10 cellular contexts compared by ENCODE assay signal in the genomic region with DNA sequence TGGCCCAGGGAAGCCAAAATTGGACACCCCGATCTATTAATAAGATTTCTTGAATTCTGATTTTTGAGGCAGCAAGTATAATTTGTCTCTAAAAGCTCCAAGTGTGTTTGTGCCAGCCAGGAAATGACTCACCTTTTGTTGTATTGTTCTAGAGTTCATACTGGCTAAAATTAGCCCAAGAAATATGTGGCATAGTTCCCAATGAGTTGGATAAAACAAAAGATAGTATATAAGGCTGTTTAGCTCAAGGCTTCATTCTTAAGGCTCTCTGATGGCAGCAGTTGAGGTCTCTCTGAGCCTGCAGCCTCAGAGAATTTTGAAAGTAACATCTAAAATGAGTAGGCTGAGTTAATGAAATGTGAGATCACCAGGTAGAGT. TPM values are rescaled to one million over a fixed set of nuclear protein-coding genes. Genes with fewer than 3 reads are reported as not detected.
DNase-seq lines count a peak whose midpoint lies in the region; ATAC-seq and TF ChIP-seq lines count a peak whose summit lies in the region.
"Had no signal": no experiment of that assay in that cellular context is flagged by ENCODE, and none has a peak within 500 bp of the region (broad histone marks: within the 10 kb centered on the region; RNA-seq: fewer than 3 reads in every experiment).

No MANE protein-coding gene starts in this region.

- peaks cover 15% of the 10 kb centered on the region for H3K4me1 Mint-ChIP-seq in activated CD4-positive, alpha-beta T cell treated with anti-CD3 and anti-CD28 coated beads for 36 hours
- H3K4me1 Mint-ChIP-seq in activated naive CD8-positive, alpha-beta T cell treated with anti-CD3 and anti-CD28 coated beads, Interleukin-2, amount 50 U/mL, for 24 hours, result peaks cover 14% of the 10 kb centered on the region

- CTCF ChIA-PET in activated CD4-positive, alpha-beta T cell treated with anti-CD3 and anti-CD28 coated beads for 36 hours (lab: Charles Lee), result interaction anchor here (0.5 to 2.8 kb wide), 3 partner anchors 9 to 881 kb away, joined by 3 to 8 read pairs (median 7); partner anchors contain the start of gene ABLIM3

- no peaks in the 10 kb centered on the region for H3K27me3 ChIP-seq in left ventricle myocardium inferior (ENCODE audit: low read depth)
- no peaks in the 10 kb centered on the region for H3K27me3 ChIP-seq in thoracic aorta (replicated peaks; ENCODE audit: insufficient read depth)

- no peak for ATAC-seq in activated CD4-positive, alpha-beta T cell treated with anti-CD3 and anti-CD28 coated beads for 36 hours
- ATAC-seq in activated naive CD8-positive, alpha-beta T cell treated with anti-CD3 and anti-CD28 coated beads, Interleukin-2, amount 50 U/mL, for 24 hours, result no peak
- ATAC-seq in thoracic aorta (ENCODE audit: insufficient number of reproducible peaks, low FRiP score, low read depth) (peak; percentile 63), GM21360 (IDR thresholded peaks at IDR 0.05; ENCODE audit: unreplicated experiment) (no peak)

- no peaks in the 10 kb centered on the region for H3K27me3 Mint-ChIP-seq in activated CD4-positive, alpha-beta T cell treated with anti-CD3 and anti-CD28 coated beads for 36 hours
- no peaks in the 10 kb centered on the region for H3K27me3 Mint-ChIP-seq in activated naive CD8-positive, alpha-beta T cell treated with anti-CD3 and anti-CD28 coated beads, Interleukin-2, amount 50 U/mL, for 24 hours

- H3K9me3 Mint-ChIP-seq in activated CD4-positive, alpha-beta T cell treated with anti-CD3 and anti-CD28 coated beads for 36 hours (ENCODE audit: low read depth), result no peaks in the 10 kb centered on the region
- H3K9me3 Mint-ChIP-seq in activated naive CD8-positive, alpha-beta T cell treated with anti-CD3 and anti-CD28 coated beads, Interleukin-2, amount 50 U/mL, for 24 hours, result no peaks in the 10 kb centered on the region

- H3K27ac Mint-ChIP-seq in activated CD4-positive, alpha-beta T cell treated with anti-CD3 and anti-CD28 coated beads for 36 hours, result peak overlapping the region; percentile 51
- H3K27ac Mint-ChIP-seq in activated naive CD8-positive, alpha-beta T cell treated with anti-CD3 and anti-CD28 coated beads, Interleukin-2, amount 50 U/mL, for 24 hours, result peak overlapping the region; percentile 52

- H3K36me3 ChIP-seq in left ventricle myocardium inferior (peaks cover 77% of the 10 kb centered on the region), thoracic aorta (peaks cover 26% of the 10 kb centered on the region)

- H3K4me3 ChIP-seq in left ventricle myocardium inferior, result peak overlapping the region; percentile 32
- H3K4me3 ChIP-seq in thoracic aorta, result peak overlapping the region; percentile 35

- TF ChIP-seq CTCF in left ventricle myocardium inferior (IDR thresholded peaks at IDR 0.05; ENCODE audit: borderline replicate concordance), result no peak
- TF ChIP-seq CTCF in thoracic aorta (IDR thresholded peaks at IDR 0.05), result no peak

- DNase-seq in activated CD4-positive, alpha-beta T cell treated with anti-CD3 and anti-CD28 coated beads for 36 hours, result no peak
- DNase-seq in activated CD4-positive, alpha-beta T cell treated with anti-CD3 and anti-CD28 coated beads, Interleukin-2, amount 50 U/mL, for 48 hours, result no peak
- no peak for DNase-seq in activated naive CD8-positive, alpha-beta T cell treated with anti-CD3 and anti-CD28 coated beads, Interleukin-2, amount 50 U/mL, for 24 hours
- DNase-seq in left ventricle myocardium inferior (no peak), thoracic aorta (ENCODE audit: low spot score) (no peak)
- DNase-seq in activated CD4-positive, alpha-beta T cell treated with anti-CD3 and anti-CD28 coated beads, Interleukin-2, amount 50 U/mL, for 1 hour, result no peak
- no peak for DNase-seq in stimulated activated naive CD4-positive, alpha-beta T cell treated with Interleukin-2 at 50 U/mL for 16 hours (lab: John Stamatoyannopoulos, UW)
- DNase-seq: stimulated activated CD4-positive, alpha-beta T cell treated with anti-CD3 and anti-CD28 coated beads, Interleukin-2, amount 100 ng/mL, for 24 hours had no signal

- POLR2A ChIA-PET in activated CD4-positive, alpha-beta T cell treated with anti-CD3 and anti-CD28 coated beads for 36 hours (lab: Charles Lee), result no interaction called here

- H3K4me1 ChIP-seq in left ventricle myocardium inferior (peaks cover 60% of the 10 kb centered on the region), thoracic aorta (ENCODE audit: control insufficient read depth in 1 of 2, low read depth in 2 of 2) (peaks cover 14 to 26% of the 10 kb centered on the region in 2 donors)

- intact Hi-C loops in activated CD4-positive, alpha-beta T cell treated with anti-CD3 and anti-CD28 coated beads for 36 hours (cut with DNase I, micrococcal nuclease), result no loop called here
- intact Hi-C loops in left ventricle myocardium inferior (cut with micrococcal nuclease), result loop anchor here (10.0 kb wide), 1 partner anchor 193 kb away; no protein-coding TSS in a partner anchor

- no peak overlapping the region for H3K4me3 Mint-ChIP-seq in activated CD4-positive, alpha-beta T cell treated with anti-CD3 and anti-CD28 coated beads for 36 hours
- no peak overlapping the region for H3K4me3 Mint-ChIP-seq in activated naive CD8-positive, alpha-beta T cell treated with anti-CD3 and anti-CD28 coated beads, Interleukin-2, amount 50 U/mL, for 24 hours

- H3K9me3 ChIP-seq in left ventricle myocardium inferior (replicated peaks), result no peaks in the 10 kb centered on the region
- H3K9me3 ChIP-seq in thoracic aorta, result no peaks in the 10 kb centered on the region

- H3K27ac ChIP-seq in left ventricle myocardium inferior (replicated peaks) (peak overlapping the region; percentile 86), thoracic aorta (peak overlapping the region; percentile 48 to 71)
- H3K27ac ChIP-seq: C4-2B had no signal

- peaks cover 54% of the 10 kb centered on the region for H3K36me3 Mint-ChIP-seq in activated CD4-positive, alpha-beta T cell treated with anti-CD3 and anti-CD28 coated beads for 36 hours (ENCODE audit: low read depth)
- peaks cover 68% of the 10 kb centered on the region for H3K36me3 Mint-ChIP-seq in activated naive CD8-positive, alpha-beta T cell treated with anti-CD3 and anti-CD28 coated beads, Interleukin-2, amount 50 U/mL, for 24 hours (ENCODE audit: low read depth)

RNA-seq across cellular contexts. Expression of gene HMGXB3, which starts 21.6 kb away (rescaled TPM):
- 10 to 100 TPM; 27.2 to 30.5 TPM for total RNA-seq in activated CD4-positive, alpha-beta T cell treated with anti-CD3 and anti-CD28 coated beads for 36 hours
- total RNA-seq in left ventricle myocardium inferior (14.7 TPM), thoracic aorta (10 to 100 TPM; 49.2 to 50.1 TPM)

RNA-seq across cellular contexts. Expression of gene TIGD6, which starts 21.7 kb away (rescaled TPM):
- 1 to 10 TPM; 2.5 to 2.6 TPM for total RNA-seq in activated CD4-positive, alpha-beta T cell treated with anti-CD3 and anti-CD28 coated beads for 36 hours
- 2.8 TPM for total RNA-seq in left ventricle myocardium inferior
- 10 to 100 TPM in 1 of 2 donors, 1 to 10 TPM in 1; 3.4 to 10.0 TPM for total RNA-seq in thoracic aorta
